In genomic region chr10:100715101-100715444, GRCh38 we compare ENCODE assay signal across 18 cellular contexts. TPM values are rescaled to one million over a fixed set of nuclear protein-coding genes. Genes with fewer than 3 reads are reported as not detected.
DNase-seq lines count a peak whose midpoint lies in the region; ATAC-seq and TF ChIP-seq lines count a peak whose summit lies in the region.
"Had no signal": no experiment of that assay in that cellular context is flagged by ENCODE, and none has a peak within 500 bp of the region (broad histone marks: within the 10 kb centered on the region; RNA-seq: fewer than 3 reads in every experiment).

No MANE protein-coding gene starts in this region.

- peak overlapping the region; percentile 79 for H3K4me2 ChIP-seq in smooth muscle cell

- no peaks in the 10 kb centered on the region for H3K4me1 ChIP-seq in HUES48 (ENCODE audit: control insufficient read depth, insufficient read depth, low read length)
- no peaks in the 10 kb centered on the region for H3K4me1 ChIP-seq in iPS-20b (ENCODE audit: insufficient read depth, low read length)
- peaks cover 4% of the 10 kb centered on the region for H3K4me1 ChIP-seq in smooth muscle cell (ENCODE audit: low read depth)

- no peaks in the 10 kb centered on the region for H3K9me3 ChIP-seq in HUES48 (ENCODE audit: control insufficient read depth, insufficient read depth, low read length)
- no peaks in the 10 kb centered on the region for H3K9me3 ChIP-seq in iPS-20b (ENCODE audit: insufficient read depth, low read depth, low read length)
- no peaks in the 10 kb centered on the region for H3K9me3 ChIP-seq in smooth muscle cell (replicated peaks; ENCODE audit: low read depth)

- no peak overlapping the region for H3K27ac Mint-ChIP-seq in activated naive CD8-positive, alpha-beta T cell

- 62% methylated on average over 4 of the region's 4 CpGs for WGBS in smooth muscle cell (ENCODE audit: low lambda C conversion rate)

- no peaks in the 10 kb centered on the region for H3K79me2 ChIP-seq in smooth muscle cell (ENCODE audit: low read depth)

- H3F3A ChIP-seq in smooth muscle cell (ENCODE audit: low read depth) = no peaks in the 10 kb centered on the region

- H3K27me3 Mint-ChIP-seq in activated naive CD8-positive, alpha-beta T cell = peaks cover 60% of the 10 kb centered on the region

- no peaks in the 10 kb centered on the region for H3K9me3 Mint-ChIP-seq in activated naive CD8-positive, alpha-beta T cell (ENCODE audit: low read depth)

- peaks cover 6% of the 10 kb centered on the region for H3K4me1 Mint-ChIP-seq in activated naive CD8-positive, alpha-beta T cell (ENCODE audit: low read depth)

- H2AFZ ChIP-seq in smooth muscle cell (ENCODE audit: low read depth) = peak overlapping the region; percentile 86

- H3K36me3 Mint-ChIP-seq in activated naive CD8-positive, alpha-beta T cell = no peaks in the 10 kb centered on the region

- TF ChIP-seq CTCF in smooth muscle cell (IDR thresholded peaks at IDR 0.05; ENCODE audit: borderline replicate concordance, insufficient read depth, poor library complexity, severe bottlenecking) = no peak

- H3K4me3 ChIP-seq in HUES48 (ENCODE audit: low read depth, low read length) = peak overlapping the region; percentile 65; the same call in 1 of the 2 replicates
- H3K4me3 ChIP-seq in iPS-20b (ENCODE audit: low read length) = peak overlapping the region; percentile 72
- H3K4me3 ChIP-seq in smooth muscle cell = no peak overlapping the region

- no peak for DNase-seq in smooth muscle cell (lab: John Stamatoyannopoulos, UW; ENCODE audit: unreplicated experiment)
- no peak for DNase-seq in mesenteric fat pad (ENCODE audit: low spot score)
- DNase-seq in T-helper 9 cell = no peak
- DNase-seq: activated CD4-positive, alpha-beta T cell treated with anti-CD3 and anti-CD28 coated beads for 1 hour; dorsolateral prefrontal cortex; mammary epithelial cell; NCI-H2029; NCI-H524; posterior cingulate gyrus; stimulated activated CD4-positive, alpha-beta T cell treated with anti-CD3 and anti-CD28 coated beads, Interleukin-15, amount 100 ng/mL, for 24 hours had no signal

- peak overlapping the region; percentile 76 for H3K4me3 Mint-ChIP-seq in activated naive CD8-positive, alpha-beta T cell

- H3K9ac ChIP-seq in HUES48 (ENCODE audit: low read depth, low read length) = no peak overlapping the region
- H3K9ac ChIP-seq in iPS-20b (ENCODE audit: low read depth, low read length) = no peak overlapping the region
- no peak overlapping the region for H3K9ac ChIP-seq in smooth muscle cell (ENCODE audit: low read depth)

- H3K27me3 ChIP-seq in HUES48 (ENCODE audit: control insufficient read depth, insufficient read depth, low read length) (peaks cover 100% of the 10 kb centered on the region), iPS-20b (ENCODE audit: insufficient read depth, low read length) (peaks cover 100% of the 10 kb centered on the region), smooth muscle cell (ENCODE audit: low read depth) (peaks cover 100% of the 10 kb centered on the region)

- no peaks in the 10 kb centered on the region for H3K36me3 ChIP-seq in HUES48 (ENCODE audit: control insufficient read depth, insufficient read depth, low read length)
- no peaks in the 10 kb centered on the region for H3K36me3 ChIP-seq in iPS-20b (ENCODE audit: insufficient read depth, low read depth, low read length)
- no peaks in the 10 kb centered on the region for H3K36me3 ChIP-seq in smooth muscle cell (ENCODE audit: low read depth)

- ATAC-seq in GM21447 (IDR thresholded peaks at IDR 0.05; ENCODE audit: unreplicated experiment) = no peak
- ATAC-seq: HCT116, Panc1 had no signal

- H4K20me1 ChIP-seq in smooth muscle cell (ENCODE audit: low read depth) = no peaks in the 10 kb centered on the region

- H3K27ac ChIP-seq in HUES48 (ENCODE audit: low read depth, low read length) (no peak overlapping the region), iPS-20b (ENCODE audit: low read length) (no peak overlapping the region), smooth muscle cell (ENCODE audit: low read depth) (no peak overlapping the region)
- H3K27ac ChIP-seq: C4-2B, dorsolateral prefrontal cortex had no signal

RNA-seq across cellular contexts. Expression of gene PAX2, which starts 30.3 kb away (rescaled TPM):
- not detected in 2 replicates for total RNA-seq in smooth muscle cell
- polyA plus RNA-seq in smooth muscle cell = not detected in 2 replicates
- total RNA-seq in mesenteric fat pad = not detected
- total RNA-seq: mammary epithelial cell; T-helper 1 cell treated with Interleukin-12 subunit alpha and Interleukin-12 subunit beta and Interleukin-4 antibody, amounts not matched to agents 30 ng/mL and 1 ng/mL, for 36 hours had no signal
- polyA plus RNA-seq: mammary epithelial cell had no signal
